In genomic region chr1:18950415-18951026, GRCh38 we compare ENCODE assay signal across 8 cellular contexts. TPM values are rescaled to one million over a fixed set of nuclear protein-coding genes. Genes with fewer than 3 reads are reported as not detected.
DNase-seq lines count a peak whose midpoint lies in the region; ATAC-seq and TF ChIP-seq lines count a peak whose summit lies in the region.

No MANE protein-coding gene starts in this region.

- H3K36me3 Mint-ChIP-seq in stimulated activated effector memory CD8-positive, alpha-beta T cell treated with anti-CD3 and anti-CD28 coated beads, Interleukin-12 subunit alpha, Interleukin-12 subunit beta, amount 100 ng/mL, for 72 hours, result peaks cover 76% of the 10 kb centered on the region

- no peak for TF ChIP-seq CTCF in left ventricle myocardium inferior (IDR thresholded peaks at IDR 0.05; ENCODE audit: borderline replicate concordance)

- TF ChIP-seq POLR2A in GM18951 (IDR thresholded peaks at IDR 0.05; ENCODE audit: extremely low read depth, insufficient read depth, insufficient read length), result peak; percentile 54

- H3K4me3 Mint-ChIP-seq in stimulated activated effector memory CD8-positive, alpha-beta T cell treated with anti-CD3 and anti-CD28 coated beads, Interleukin-12 subunit alpha, Interleukin-12 subunit beta, amount 100 ng/mL, for 72 hours, result peak overlapping the region; percentile 79

- H3K4me1 ChIP-seq in left ventricle myocardium inferior, result peaks cover 89% of the 10 kb centered on the region

- peak overlapping the region; percentile 62 for H3K4me3 ChIP-seq in left ventricle myocardium inferior

- no peaks in the 10 kb centered on the region for H3K36me3 ChIP-seq in left ventricle myocardium inferior

- peak overlapping the region; percentile 99 for H3K27ac Mint-ChIP-seq in stimulated activated effector memory CD8-positive, alpha-beta T cell treated with anti-CD3 and anti-CD28 coated beads, Interleukin-12 subunit alpha, Interleukin-12 subunit beta, amount 100 ng/mL, for 72 hours

- H3K27ac ChIP-seq in left ventricle myocardium inferior (replicated peaks), result peak overlapping the region; percentile 91

- no peak for ATAC-seq in stimulated activated effector memory CD8-positive, alpha-beta T cell treated with anti-CD3 and anti-CD28 coated beads, Interleukin-12 subunit alpha, Interleukin-12 subunit beta, amount 100 ng/mL, for 72 hours
- ATAC-seq in HG03196 (IDR thresholded peaks at IDR 0.05; ENCODE audit: unreplicated experiment), result no peak
- no peak for ATAC-seq in HG03280 (IDR thresholded peaks at IDR 0.05; ENCODE audit: unreplicated experiment)

- DNase-seq in activated T-helper 9 cell treated with anti-CD3 and anti-CD28 coated beads, Interleukin-2, amount 50 U/mL, for 16 hours (ENCODE audit: low read depth), result peak; percentile 31
- DNase-seq in left ventricle myocardium inferior (peak; percentile 69), NCI-H2029 (lab: John Stamatoyannopoulos, UW) (no peak)
- peak in 1 of 2 donors; percentile 75 for DNase-seq in stimulated activated effector memory CD8-positive, alpha-beta T cell treated with anti-CD3 and anti-CD28 coated beads, Interleukin-12 subunit alpha, Interleukin-12 subunit beta, amount 100 ng/mL, for 72 hours (ENCODE audit: low spot score in 2 of 2)
- no peak for DNase-seq in activated CD8-positive, alpha-beta memory T cell treated with anti-CD3 and anti-CD28 coated beads, Interleukin-2, amount 50 U/mL, for 4 hours

- H3K9me3 Mint-ChIP-seq in stimulated activated effector memory CD8-positive, alpha-beta T cell treated with anti-CD3 and anti-CD28 coated beads, Interleukin-12 subunit alpha, Interleukin-12 subunit beta, amount 100 ng/mL, for 72 hours, result no peaks in the 10 kb centered on the region

- peaks cover 88% of the 10 kb centered on the region for H3K4me1 Mint-ChIP-seq in stimulated activated effector memory CD8-positive, alpha-beta T cell treated with anti-CD3 and anti-CD28 coated beads, Interleukin-12 subunit alpha, Interleukin-12 subunit beta, amount 100 ng/mL, for 72 hours

- intact Hi-C loops in left ventricle myocardium inferior (cut with micrococcal nuclease), result loop anchor here (10.0 kb wide), 1 partner anchor 46 kb away; the partner anchor contains the start of gene ALDH4A1

- no peaks in the 10 kb centered on the region for H3K27me3 ChIP-seq in left ventricle myocardium inferior (ENCODE audit: low read depth)

- no peaks in the 10 kb centered on the region for H3K9me3 ChIP-seq in left ventricle myocardium inferior (replicated peaks)

- in situ Hi-C loops in GM18951 (cut with MboI; ENCODE audit: low sequenced_read_pairs, unreplicated experiment), result no loop called here

RNA-seq across cellular contexts. Expression of gene IFFO2, which starts 6.0 kb away (rescaled TPM):
- total RNA-seq in left ventricle myocardium inferior, result 3.3 TPM

RNA-seq across cellular contexts. Expression of gene ALDH4A1, which starts 48.2 kb away (rescaled TPM):
- total RNA-seq in left ventricle myocardium inferior, result 35.9 TPM

Comparison
In these comparisons a context has a peak if more than half of its experiments do, and no peak if none do; other contexts are left out.
1. DNase-seq: peak in activated T-helper 9 cell treated with anti-CD3 and anti-CD28 coated beads, Interleukin-2, amount 50 U/mL, for 16 hours (single experiment) and left ventricle myocardium inferior (single experiment); none in NCI-H2029 (single experiment) and activated CD8-positive, alpha-beta memory T cell treated with anti-CD3 and anti-CD28 coated beads, Interleukin-2, amount 50 U/mL, for 4 hours (single experiment).